ENCODE assay signal across 1 cellular context in genomic region chr20:21235713-21236445, GRCh38.
TF ChIP-seq lines count a peak whose summit lies in the region.

No MANE protein-coding gene starts in this region.

TF ChIP-seq in HepG2, 621 proteins besides CTCF, POLR2A, EP300 and RAD21 (continued from another document and continues in another):
- TF ChIP-seq TOE1 (CRISPR knock-in tag; IDR thresholded peaks at IDR 0.05) (no peak; the same call in 1 of the 2 replicates), TOPORS (CRISPR knock-in tag; IDR thresholded peaks at IDR 0.05) (no peak), MIXL1 (CRISPR knock-in tag; IDR thresholded peaks at IDR 0.05) (peak; percentile 65; the same call in 1 of the 2 replicates), ZNF180 (CRISPR knock-in tag; IDR thresholded peaks at IDR 0.05; ENCODE audit: borderline replicate concordance, low read depth) (no peak), RBM22 (optimal IDR thresholded peaks at IDR 0.05; ENCODE audit: low read length) (peak; percentile 87), ZNF891 (CRISPR knock-in tag; IDR thresholded peaks at IDR 0.05) (no peak), MAZ (IDR thresholded peaks at IDR 0.05; ENCODE audit: borderline replicate concordance, low read depth, low read length) (no peak), MAZ (CRISPR knock-in tag; IDR thresholded peaks at IDR 0.05; ENCODE audit: low read depth) (no peak), SRF (IDR thresholded peaks at IDR 0.05; ENCODE audit: low read depth, low read length) (no peak), ZKSCAN5 (CRISPR knock-in tag; IDR thresholded peaks at IDR 0.05) (no peak), ZNF576 (CRISPR knock-in tag; IDR thresholded peaks at IDR 0.05) (no peak), ZNF563 (CRISPR knock-in tag; IDR thresholded peaks at IDR 0.05) (no peak), USF2 (IDR thresholded peaks at IDR 0.05; ENCODE audit: low read depth, low read length) (no peak), USF2 (CRISPR knock-in tag; IDR thresholded peaks at IDR 0.05; ENCODE audit: borderline replicate concordance) (no peak), ATAD3A (CRISPR knock-in tag; IDR thresholded peaks at IDR 0.05) (no peak), TAF1 (CRISPR knock-in tag; IDR thresholded peaks at IDR 0.05) (no peak), ZNF616 (CRISPR knock-in tag; IDR thresholded peaks at IDR 0.05; ENCODE audit: low read depth) (no peak), EED (CRISPR knock-in tag; IDR thresholded peaks at IDR 0.05) (no peak), GMEB1 (CRISPR knock-in tag; IDR thresholded peaks at IDR 0.05; ENCODE audit: borderline replicate concordance) (no peak), CEBPZ (IDR thresholded peaks at IDR 0.05; ENCODE audit: low read length) (no peak), SALL1 (CRISPR knock-in tag; IDR thresholded peaks at IDR 0.05) (no peak), ZNF552 (CRISPR knock-in tag; IDR thresholded peaks at IDR 0.05; ENCODE audit: borderline replicate concordance) (no peak), ZNF317 (CRISPR knock-in tag; IDR thresholded peaks at IDR 0.05) (no peak), EEA1 (CRISPR knock-in tag; IDR thresholded peaks at IDR 0.05; ENCODE audit: borderline replicate concordance) (no peak), NCOA5 (CRISPR knock-in tag; IDR thresholded peaks at IDR 0.05) (no peak), ZNF609 (CRISPR knock-in tag; IDR thresholded peaks at IDR 0.05; ENCODE audit: borderline replicate concordance) (no peak), ZNF512B (CRISPR knock-in tag; IDR thresholded peaks at IDR 0.05; ENCODE audit: borderline replicate concordance) (no peak), ZNF225 (CRISPR knock-in tag; IDR thresholded peaks at IDR 0.05) (no peak), MTA1 (CRISPR knock-in tag; IDR thresholded peaks at IDR 0.05; ENCODE audit: borderline replicate concordance) (no peak), SRY (CRISPR knock-in tag; IDR thresholded peaks at IDR 0.05) (no peak), HDAC1 (CRISPR knock-in tag; IDR thresholded peaks at IDR 0.05) (peak; percentile 29; the same call in 1 of the 2 replicates), ZNF615 (CRISPR knock-in tag; IDR thresholded peaks at IDR 0.05; ENCODE audit: borderline replicate concordance) (no peak), ZBTB33 (CRISPR knock-in tag; IDR thresholded peaks at IDR 0.05) (peak; percentile 99), SRSF9 (IDR thresholded peaks at IDR 0.05; ENCODE audit: borderline replicate concordance, insufficient read depth, low read depth, low read length, poor library complexity, severe bottlenecking) (no peak), ZBTB42 (CRISPR knock-in tag; IDR thresholded peaks at IDR 0.05) (no peak), JDP2 (CRISPR knock-in tag; IDR thresholded peaks at IDR 0.05; ENCODE audit: borderline replicate concordance) (no peak), SOX6 (IDR thresholded peaks at IDR 0.05) (no peak), SOX6 (CRISPR knock-in tag; IDR thresholded peaks at IDR 0.05) (peak; percentile 55), NKX3-1 (CRISPR knock-in tag; IDR thresholded peaks at IDR 0.05) (0 out of 2 replicates have a peak, but pooled peaks have one; percentile 52), HNRNPH1 (optimal IDR thresholded peaks at IDR 0.05; ENCODE audit: low read depth, low read length) (no peak), ZNF605 (CRISPR knock-in tag; IDR thresholded peaks at IDR 0.05) (peak; percentile 64; the same call in 1 of the 2 replicates), POGZ (CRISPR knock-in tag; IDR thresholded peaks at IDR 0.05) (peak; percentile 30; the same call in 1 of the 2 replicates), ZNF160 (CRISPR knock-in tag; IDR thresholded peaks at IDR 0.05) (no peak), TEF (CRISPR knock-in tag; IDR thresholded peaks at IDR 0.05) (no peak), PHF8 (CRISPR knock-in tag; IDR thresholded peaks at IDR 0.05) (0 out of 2 replicates have a peak, but pooled peaks have one; percentile 39), ZNF484 (CRISPR knock-in tag; IDR thresholded peaks at IDR 0.05; ENCODE audit: borderline replicate concordance, low read depth) (no peak)
